In genomic region chr12:67593041-67593870, GRCh38 we compare ENCODE assay signal across 9 cellular contexts. TPM values are rescaled to one million over a fixed set of nuclear protein-coding genes. Genes with fewer than 3 reads are reported as not detected.
DNase-seq lines count a peak whose midpoint lies in the region; ATAC-seq and TF ChIP-seq lines count a peak whose summit lies in the region.
"Had no signal": no experiment of that assay in that cellular context is flagged by ENCODE, and none has a peak within 500 bp of the region (broad histone marks: within the 10 kb centered on the region; RNA-seq: fewer than 3 reads in every experiment).

No MANE protein-coding gene starts in this region.

- no peaks in the 10 kb centered on the region for H3F3A ChIP-seq in neural progenitor cell (ENCODE audit: low read depth)

- ATAC-seq in HG02981 (IDR thresholded peaks at IDR 0.05; ENCODE audit: unreplicated experiment) (peak; percentile 30), gastroesophageal sphincter (no peak)

- no peak overlapping the region for H2AFZ ChIP-seq in neural progenitor cell (replicated peaks)

- H3K27me3 Mint-ChIP-seq in activated T-helper 2 cell treated with anti-CD3 and anti-CD28 coated beads, Interferon-gamma antibody, Interleukin-2, Interleukin-4, amounts not matched to agents 10 μg/mL and 5 μg/mL and 100 μg/mL, durations not matched to agents 14 hours and 24 hours and 36 hours (ENCODE audit: low read depth): peaks cover 5% of the 10 kb centered on the region
- H3K27me3 Mint-ChIP-seq in neural progenitor cell (ENCODE audit: insufficient read depth, low read depth): peaks cover 4% of the 10 kb centered on the region
- H3K27me3 Mint-ChIP-seq: naive B cell had no signal

- H3K27ac Mint-ChIP-seq in activated T-helper 2 cell treated with anti-CD3 and anti-CD28 coated beads, Interferon-gamma antibody, Interleukin-2, Interleukin-4, amounts not matched to agents 10 μg/mL and 5 μg/mL and 100 μg/mL, durations not matched to agents 14 hours and 24 hours and 36 hours: peak overlapping the region; percentile 83
- no peak overlapping the region for H3K27ac Mint-ChIP-seq in neural progenitor cell

- H3K4me1 ChIP-seq in gastroesophageal sphincter (peaks cover 0 to 4% (median 0%) of the 10 kb centered on the region in 3 donors), neural progenitor cell (no peaks in the 10 kb centered on the region)

- H3K9me3 Mint-ChIP-seq in activated T-helper 2 cell treated with anti-CD3 and anti-CD28 coated beads, Interferon-gamma antibody, Interleukin-2, Interleukin-4, amounts not matched to agents 10 μg/mL and 5 μg/mL and 100 μg/mL, durations not matched to agents 14 hours and 24 hours and 36 hours: peaks cover 10% of the 10 kb centered on the region
- H3K9me3 Mint-ChIP-seq in neural progenitor cell: peaks cover 4% of the 10 kb centered on the region

- no peak overlapping the region for H3K27ac ChIP-seq in gastroesophageal sphincter
- H3K27ac ChIP-seq in neural progenitor cell: no peak overlapping the region

- H3K27me3 ChIP-seq in gastroesophageal sphincter: no peaks in the 10 kb centered on the region
- H3K27me3 ChIP-seq in neural progenitor cell: no peaks in the 10 kb centered on the region

- H3K9me3 ChIP-seq in gastroesophageal sphincter: no peaks in the 10 kb centered on the region
- no peaks in the 10 kb centered on the region for H3K9me3 ChIP-seq in neural progenitor cell (ENCODE audit: low read depth)

- H3K4me2 ChIP-seq in neural progenitor cell: no peak overlapping the region

- H3K36me3 Mint-ChIP-seq in activated T-helper 2 cell treated with anti-CD3 and anti-CD28 coated beads, Interferon-gamma antibody, Interleukin-2, Interleukin-4, amounts not matched to agents 10 μg/mL and 5 μg/mL and 100 μg/mL, durations not matched to agents 14 hours and 24 hours and 36 hours (ENCODE audit: low read depth): peaks cover 4% of the 10 kb centered on the region
- no peaks in the 10 kb centered on the region for H3K36me3 Mint-ChIP-seq in neural progenitor cell
- H3K36me3 Mint-ChIP-seq: naive B cell had no signal

- peak overlapping the region; percentile 51 for H3K4me3 Mint-ChIP-seq in activated T-helper 2 cell treated with anti-CD3 and anti-CD28 coated beads, Interferon-gamma antibody, Interleukin-2, Interleukin-4, amounts not matched to agents 10 μg/mL and 5 μg/mL and 100 μg/mL, durations not matched to agents 14 hours and 24 hours and 36 hours (ENCODE audit: low read depth)
- H3K4me3 Mint-ChIP-seq in neural progenitor cell: no peak overlapping the region

- H3K36me3 ChIP-seq in gastroesophageal sphincter (no peaks in the 10 kb centered on the region), neural progenitor cell (no peaks in the 10 kb centered on the region)

- H3K4me1 Mint-ChIP-seq in activated T-helper 2 cell treated with anti-CD3 and anti-CD28 coated beads, Interferon-gamma antibody, Interleukin-2, Interleukin-4, amounts not matched to agents 10 μg/mL and 5 μg/mL and 100 μg/mL, durations not matched to agents 14 hours and 24 hours and 36 hours (ENCODE audit: low read depth): peaks cover 34% of the 10 kb centered on the region
- H3K4me1 Mint-ChIP-seq in neural progenitor cell: peaks cover 2% of the 10 kb centered on the region

- H3K79me2 ChIP-seq in neural progenitor cell (ENCODE audit: low read depth): no peaks in the 10 kb centered on the region

- DNase-seq in DMS53 treated with DMSO at 0.1 percent for 48 hours (lab: John Stamatoyannopoulos, UW; ENCODE audit: unreplicated experiment) (peak; percentile 96), mucosa of gallbladder (ENCODE audit: low spot score) (peak; percentile 89), RPMI8226 (no peak), neural progenitor cell (ENCODE audit: low spot score) (no peak)
- no peak for DNase-seq in activated T-helper 2 cell treated with anti-CD3 and anti-CD28 coated beads, Interferon-gamma antibody, Interleukin-2, Interleukin-4, amounts not matched to agents 10 μg/mL and 5 μg/mL and 100 μg/mL, durations not matched to agents 14 hours and 24 hours and 36 hours (ENCODE audit: low spot score)
- no peak for DNase-seq in activated CD4-positive, alpha-beta T cell treated with anti-CD3 and anti-CD28 coated beads, Interleukin-2, amount 50 U/mL, for 1 hour

- TF ChIP-seq CTCF in gastroesophageal sphincter (IDR thresholded peaks at IDR 0.05) (no peak), neural progenitor cell (IDR thresholded peaks at IDR 0.05) (no peak)

- H3K9ac ChIP-seq in neural progenitor cell: no peak overlapping the region

- intact Hi-C loops in activated T-helper 2 cell treated with anti-CD3 and anti-CD28 coated beads, Interferon-gamma antibody, Interleukin-2, Interleukin-4, amounts not matched to agents 10 μg/mL and 5 μg/mL and 100 μg/mL, durations not matched to agents 14 hours and 24 hours and 36 hours (cut with micrococcal nuclease): loop anchor here (2.0 to 5.0 kb wide), 3 partner anchors 39 to 104 kb away; no protein-coding TSS in a partner anchor

- no peaks in the 10 kb centered on the region for H4K20me1 ChIP-seq in neural progenitor cell (ENCODE audit: low read depth)

- WGBS in gastroesophageal sphincter (ENCODE audit: low coverage in 1 of 2), 2 donors: 40% methylated on average over 1 of the region's 1 CpG; no CpG with 5 or more reads in 1 of the 2 donors

- TF ChIP-seq POLR2A in gastroesophageal sphincter (IDR thresholded peaks at IDR 0.05): no peak

- no peak for TF ChIP-seq EP300 in gastroesophageal sphincter (IDR thresholded peaks at IDR 0.05)

- H3K4me3 ChIP-seq in gastroesophageal sphincter (no peak overlapping the region), neural progenitor cell (no peak overlapping the region)

RNA-seq across cellular contexts. Expression of gene DYRK2, which starts 55.3 kb away (rescaled TPM):
- total RNA-seq in activated T-helper 2 cell treated with anti-CD3 and anti-CD28 coated beads, Interferon-gamma antibody, Interleukin-2, Interleukin-4, amounts not matched to agents 10 μg/mL and 5 μg/mL and 100 μg/mL, durations not matched to agents 14 hours and 24 hours and 36 hours: 19.7 and 20.6 TPM in 2 replicates
- total RNA-seq in mucosa of gallbladder (67.5 TPM), gastroesophageal sphincter (10 to 100 TPM; 24.0 to 58.2 (median 32.2) TPM), neural progenitor cell (ENCODE audit: low replicate concordance) (29.6 and 34.2 TPM in 2 replicates)

Comparison
In these comparisons a context has a peak if more than half of its experiments do, and no peak if none do; other contexts are left out.
1. DNase-seq: peak in DMS53 treated with DMSO at 0.1 percent for 48 hours (single experiment) and mucosa of gallbladder (single experiment); none in activated T-helper 2 cell treated with anti-CD3 and anti-CD28 coated beads, Interferon-gamma antibody, Interleukin-2, Interleukin-4, amounts not matched to agents 10 μg/mL and 5 μg/mL and 100 μg/mL, durations not matched to agents 14 hours and 24 hours and 36 hours (single experiment), RPMI8226 (single experiment), neural progenitor cell (single experiment) and activated CD4-positive, alpha-beta T cell treated with anti-CD3 and anti-CD28 coated beads, Interleukin-2, amount 50 U/mL, for 1 hour (single experiment).